ENCODE assay signal across 16 cellular contexts in genomic region chr10:60508831-60509230, GRCh38.
"Had no signal": no experiment of that assay in that cellular context is flagged by ENCODE, and none has a peak within 500 bp of the region (broad histone marks: within the 10 kb centered on the region; RNA-seq: fewer than 3 reads in every experiment).

No MANE protein-coding gene starts in this region.

- H3K4me3 ChIP-seq: ascending aorta, hepatocyte, tibial artery had no signal

- H3K27ac Mint-ChIP-seq: activated CD4-positive, alpha-beta T cell treated with anti-CD3 and anti-CD28 coated beads, Interleukin-2, amount 10 ng/mL, durations not matched to agents 24 days and 14 days; activated CD8-positive, alpha-beta T cell treated with anti-CD3 and anti-CD28 coated beads for 36 hours; activated naive CD4-positive, alpha-beta T cell treated with anti-CD3 and anti-CD28 coated beads for 36 hours; activated T-cell treated with anti-CD3 and anti-CD28 coated beads, Interleukin-2, amount 50 U/mL, for 24 hours; activated T-helper 2 cell treated with anti-CD3 and anti-CD28 coated beads, Interferon-gamma antibody, Interleukin-2, Interleukin-4, amounts not matched to agents 10 μg/mL and 5 μg/mL and 100 μg/mL, durations not matched to agents 14 hours and 24 hours and 36 hours; mesothelial cell of epicardium; natural killer cell treated with Interleukin-12 subunit alpha and Interleukin-12 subunit beta and Interleukin-15 and Interleukin-18, amount 100 ng/mL, for 72 hours; stimulated activated naive B cell treated with anti-CD40 and anti-IgM and Interleukin-4, amounts not matched to agents 10 μg/mL and 1 μg/mL and 100 μg/mL, for 72 hours had no signal

- H3K36me3 Mint-ChIP-seq: natural killer cell treated with Interleukin-12 subunit alpha and Interleukin-12 subunit beta and Interleukin-15 and Interleukin-18, amount 100 ng/mL, for 72 hours; stimulated activated naive B cell treated with anti-CD40 and anti-IgM and Interleukin-4, amounts not matched to agents 10 μg/mL and 1 μg/mL and 100 μg/mL, for 72 hours had no signal

- H3K4me3 Mint-ChIP-seq: activated CD4-positive, alpha-beta T cell treated with anti-CD3 and anti-CD28 coated beads, Interleukin-2, amount 10 ng/mL, durations not matched to agents 24 days and 14 days; activated CD8-positive, alpha-beta T cell treated with anti-CD3 and anti-CD28 coated beads for 36 hours; activated naive CD4-positive, alpha-beta T cell treated with anti-CD3 and anti-CD28 coated beads for 36 hours; activated T-cell treated with anti-CD3 and anti-CD28 coated beads, Interleukin-2, amount 50 U/mL, for 24 hours; mesothelial cell of epicardium; natural killer cell treated with Interleukin-12 subunit alpha and Interleukin-12 subunit beta and Interleukin-15 and Interleukin-18, amount 100 ng/mL, for 72 hours; stimulated activated naive B cell treated with anti-CD40 and anti-IgM and Interleukin-4, amounts not matched to agents 10 μg/mL and 1 μg/mL and 100 μg/mL, for 72 hours had no signal

- H3K9me3 Mint-ChIP-seq: activated CD4-positive, alpha-beta T cell treated with anti-CD3 and anti-CD28 coated beads, Interleukin-2, amount 10 ng/mL, durations not matched to agents 24 days and 14 days; activated CD8-positive, alpha-beta T cell treated with anti-CD3 and anti-CD28 coated beads for 36 hours; activated naive CD4-positive, alpha-beta T cell treated with anti-CD3 and anti-CD28 coated beads for 36 hours; activated T-cell treated with anti-CD3 and anti-CD28 coated beads, Interleukin-2, amount 50 U/mL, for 24 hours; activated T-helper 2 cell treated with anti-CD3 and anti-CD28 coated beads, Interferon-gamma antibody, Interleukin-2, Interleukin-4, amounts not matched to agents 10 μg/mL and 5 μg/mL and 100 μg/mL, durations not matched to agents 14 hours and 24 hours and 36 hours; mesothelial cell of epicardium; natural killer cell treated with Interleukin-12 subunit alpha and Interleukin-12 subunit beta and Interleukin-15 and Interleukin-18, amount 100 ng/mL, for 72 hours; stimulated activated naive B cell treated with anti-CD40 and anti-IgM and Interleukin-4, amounts not matched to agents 10 μg/mL and 1 μg/mL and 100 μg/mL, for 72 hours had no signal

- DNase-seq: activated CD4-positive, alpha-beta T cell treated with anti-CD3 and anti-CD28 coated beads, Interleukin-2, amount 10 ng/mL, durations not matched to agents 24 days and 14 days; activated CD8-positive, alpha-beta T cell treated with anti-CD3 and anti-CD28 coated beads for 36 hours; activated naive CD4-positive, alpha-beta T cell treated with anti-CD3 and anti-CD28 coated beads for 36 hours; activated T-cell treated with anti-CD3 and anti-CD28 coated beads, Interleukin-2, amount 50 U/mL, for 24 hours; foreskin keratinocyte; left colon; stimulated activated naive B cell treated with anti-CD40 and anti-IgM and Interleukin-4, amounts not matched to agents 10 μg/mL and 1 μg/mL and 100 μg/mL, for 72 hours; T1000; tibial artery had no signal

- H3K4me1 ChIP-seq: ascending aorta, foreskin keratinocyte, parathyroid adenoma had no signal

- H3K27ac ChIP-seq: ascending aorta, foreskin keratinocyte, hepatocyte, neutrophil, parathyroid adenoma, tibial artery had no signal

- H3K9me3 ChIP-seq: ascending aorta, neutrophil, tibial artery had no signal

- ATAC-seq: activated CD8-positive, alpha-beta T cell treated with anti-CD3 and anti-CD28 coated beads for 36 hours; foreskin keratinocyte; left colon; natural killer cell treated with Interleukin-12 subunit alpha and Interleukin-12 subunit beta and Interleukin-15 and Interleukin-18, amount 100 ng/mL, for 72 hours; stimulated activated naive B cell treated with anti-CD40 and anti-IgM and Interleukin-4, amounts not matched to agents 10 μg/mL and 1 μg/mL and 100 μg/mL, for 72 hours had no signal

- H3K27me3 Mint-ChIP-seq: activated CD4-positive, alpha-beta T cell treated with anti-CD3 and anti-CD28 coated beads, Interleukin-2, amount 10 ng/mL, durations not matched to agents 24 days and 14 days; activated CD8-positive, alpha-beta T cell treated with anti-CD3 and anti-CD28 coated beads for 36 hours; activated T-cell treated with anti-CD3 and anti-CD28 coated beads, Interleukin-2, amount 50 U/mL, for 24 hours; natural killer cell treated with Interleukin-12 subunit alpha and Interleukin-12 subunit beta and Interleukin-15 and Interleukin-18, amount 100 ng/mL, for 72 hours; stimulated activated naive B cell treated with anti-CD40 and anti-IgM and Interleukin-4, amounts not matched to agents 10 μg/mL and 1 μg/mL and 100 μg/mL, for 72 hours had no signal

- H3K36me3 ChIP-seq: ascending aorta, neutrophil, tibial artery had no signal
